Comparison of ENCODE assay signal across 21 cellular contexts in the genomic region with DNA sequence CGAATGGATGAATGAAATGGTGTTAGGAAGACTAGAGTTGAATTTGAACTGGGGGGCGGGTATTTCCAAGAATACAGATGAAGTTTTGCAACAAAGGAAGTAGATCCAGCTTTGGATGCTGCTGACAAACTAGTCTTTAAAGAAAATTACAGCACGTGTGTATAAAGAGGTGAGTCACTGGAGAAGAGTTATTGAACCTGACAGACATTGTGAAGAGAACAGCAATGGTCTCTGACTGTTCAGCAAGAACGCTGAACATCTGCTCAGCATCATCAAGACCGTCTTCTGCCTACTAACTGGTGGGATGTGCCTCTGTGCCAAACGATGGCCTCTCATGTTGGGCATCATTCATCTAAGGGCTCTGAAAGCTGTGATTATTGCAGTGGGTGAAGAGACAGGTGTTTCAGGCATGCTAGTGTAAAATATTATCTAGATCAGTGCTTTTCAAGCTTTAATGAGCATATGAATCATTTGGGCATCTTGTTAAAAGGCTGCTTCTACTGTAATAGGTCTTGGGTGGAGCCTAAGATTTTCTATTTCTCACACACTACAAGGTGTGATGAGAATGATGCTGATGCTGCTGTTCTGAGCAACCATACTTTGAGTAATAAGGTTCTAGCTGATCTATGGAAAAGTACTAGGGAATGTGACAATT.
DNase-seq lines count a peak whose midpoint lies in the region; ATAC-seq and TF ChIP-seq lines count a peak whose summit lies in the region.
"Had no signal": no experiment of that assay in that cellular context is flagged by ENCODE, and none has a peak within 500 bp of the region (broad histone marks: within the 10 kb centered on the region; RNA-seq: fewer than 3 reads in every experiment).

No MANE protein-coding gene starts in this region.

- DNase-seq in GM04503 (ENCODE audit: low read depth) (peak; percentile 52), SK-N-SH (no peak), fibroblast of pulmonary artery (ENCODE audit: low read depth) (peak; percentile 33), activated gamma-delta T cell (lab: John Stamatoyannopoulos, UW) (no peak), caudate nucleus (lab: John Stamatoyannopoulos, UW) (no peak)
- DNase-seq: activated CD4-positive, alpha-beta T cell treated with anti-CD3 and anti-CD28 coated beads for 48 hours; activated naive CD4-positive, alpha-beta T cell; body of pancreas; GDM1; H7; Kasumi-1; naive thymus-derived CD8-positive, alpha-beta T cell; NCI-H1694 treated with DMSO at 0.1 percent for 48 hours; NCI-H446; stimulated activated CD4-positive, alpha-beta T cell treated with anti-CD3 and anti-CD28 coated beads, Interleukin-4, amount 100 ng/mL, for 1 hour; T1000 had no signal

- H4K20me1 ChIP-seq in SK-N-SH (ENCODE audit: insufficient read depth): no peaks in the 10 kb centered on the region

- no peaks in the 10 kb centered on the region for H3K9me2 ChIP-seq in SK-N-SH

- CTCF ChIA-PET in SK-N-SH (lab: Yijun Ruan, JAX): interaction anchor here (1.3 kb wide), 1 partner anchor 235 kb away, joined by 5 read pairs; no protein-coding TSS in a partner anchor

- H2AFZ ChIP-seq in ACC112 (ENCODE audit: low read length, unreplicated experiment) (peak overlapping the region; percentile 33), SK-N-SH (ENCODE audit: low read depth) (no peak overlapping the region)
- H2AFZ ChIP-seq: parathyroid adenoma had no signal

- POLR2A ChIA-PET in SK-N-SH (lab: Yijun Ruan, JAX): no interaction called here

- H3K27me3 ChIP-seq in ACC112 (ENCODE audit: insufficient read depth, low read length): no peaks in the 10 kb centered on the region
- no peaks in the 10 kb centered on the region for H3K27me3 ChIP-seq in SK-N-SH (ENCODE audit: insufficient read depth)
- H3K27me3 ChIP-seq: body of pancreas, SJSA1 had no signal

- no peak for TF ChIP-seq CTCF in SK-N-SH (IDR thresholded peaks at IDR 0.05)
- no peak for TF ChIP-seq CTCF in fibroblast of pulmonary artery (IDR thresholded peaks at IDR 0.05; ENCODE audit: low read length, missing control alignments)

- H3K27ac ChIP-seq in ACC112 (ENCODE audit: low read depth, low read length) (no peak overlapping the region), SK-N-SH (ENCODE audit: low read depth in 2 of 2, low read length in 1 of 2) (peak overlapping the region; percentile 69 to 98), caudate nucleus (ENCODE audit: low read depth, low read length) (no peak overlapping the region)
- H3K27ac ChIP-seq: body of pancreas, parathyroid adenoma, SJSA1 had no signal

- TF ChIP-seq EP300 in SK-N-SH (IDR thresholded peaks at IDR 0.05; ENCODE audit: borderline replicate concordance in 1 of 2, low read depth in 1 of 2, low read length in 1 of 2): peak; percentile 70 to 95

- ATAC-seq in GM19452 (IDR thresholded peaks at IDR 0.05; ENCODE audit: unreplicated experiment) (no peak), GM21619 (IDR thresholded peaks at IDR 0.05; ENCODE audit: unreplicated experiment) (no peak)
- ATAC-seq: body of pancreas; naive thymus-derived CD8-positive, alpha-beta T cell had no signal

- no peak overlapping the region; the same call in 1 of the 2 replicates for H3K4me2 ChIP-seq in SK-N-SH

- no peaks in the 10 kb centered on the region for H3K79me2 ChIP-seq in ACC112 (ENCODE audit: control insufficient read depth, insufficient read depth, low read length, unreplicated experiment)
- no peaks in the 10 kb centered on the region for H3K79me2 ChIP-seq in SK-N-SH (ENCODE audit: insufficient read depth)
- H3K79me2 ChIP-seq: parathyroid adenoma had no signal

- H3K9me3 ChIP-seq in SK-N-SH: no peaks in the 10 kb centered on the region
- H3K9me3 ChIP-seq: body of pancreas, SJSA1 had no signal

- H3K36me3 ChIP-seq in ACC112 (ENCODE audit: insufficient read depth, low read length) (0 out of 2 replicates have a peak, but pooled peaks cover 3% of the 10 kb centered on the region), SK-N-SH (replicated peaks in 1 of 2; ENCODE audit: control insufficient read depth in 1 of 2, insufficient read depth in 2 of 2, low read length in 1 of 2) (no peaks in the 10 kb centered on the region)
- H3K36me3 ChIP-seq: SJSA1 had no signal

- H3K4me3 ChIP-seq in ACC112 (ENCODE audit: low read depth, low read length): no peak overlapping the region
- H3K4me3 ChIP-seq in SK-N-SH (ENCODE audit: low read depth in 2 of 2, low read length in 1 of 2): no peak overlapping the region
- H3K4me3 ChIP-seq in fibroblast of pulmonary artery (replicated peaks; ENCODE audit: low read depth, low read length): no peak overlapping the region
- H3K4me3 ChIP-seq: body of pancreas, SJSA1 had no signal

- no peak overlapping the region; the same call in 1 of the 2 replicates for H3K9ac ChIP-seq in SK-N-SH
- H3K9ac ChIP-seq: parathyroid adenoma had no signal

- 18% methylated on average over 6 of the region's 6 CpGs for WGBS in SK-N-SH (ENCODE audit: low lambda C conversion rate)

- H3K4me1 ChIP-seq in ACC112 (ENCODE audit: control insufficient read depth, insufficient read depth, low read length, unreplicated experiment) (peaks cover 80% of the 10 kb centered on the region), SK-N-SH (ENCODE audit: control insufficient read depth in 1 of 2, insufficient read depth in 2 of 2, low read depth in 1 of 2, low read length in 1 of 2) (peaks cover 11 to 39% of the 10 kb centered on the region in 2 experiments)
- H3K4me1 ChIP-seq: parathyroid adenoma had no signal

- TF ChIP-seq RAD21 in SK-N-SH (IDR thresholded peaks at IDR 0.05; ENCODE audit: low read length): no peak; the same call in 1 of the 2 replicates

- H3F3A ChIP-seq in SK-N-SH (replicated peaks; ENCODE audit: insufficient read depth): peaks cover 53% of the 10 kb centered on the region

TF ChIP-seq in SK-N-SH, 30 proteins besides CTCF, POLR2A, EP300 and RAD21 (continues in another document):
- no peak for TF ChIP-seq RCOR1 (IDR thresholded peaks at IDR 0.05; ENCODE audit: low read length)
- TF ChIP-seq, protein P1, sequence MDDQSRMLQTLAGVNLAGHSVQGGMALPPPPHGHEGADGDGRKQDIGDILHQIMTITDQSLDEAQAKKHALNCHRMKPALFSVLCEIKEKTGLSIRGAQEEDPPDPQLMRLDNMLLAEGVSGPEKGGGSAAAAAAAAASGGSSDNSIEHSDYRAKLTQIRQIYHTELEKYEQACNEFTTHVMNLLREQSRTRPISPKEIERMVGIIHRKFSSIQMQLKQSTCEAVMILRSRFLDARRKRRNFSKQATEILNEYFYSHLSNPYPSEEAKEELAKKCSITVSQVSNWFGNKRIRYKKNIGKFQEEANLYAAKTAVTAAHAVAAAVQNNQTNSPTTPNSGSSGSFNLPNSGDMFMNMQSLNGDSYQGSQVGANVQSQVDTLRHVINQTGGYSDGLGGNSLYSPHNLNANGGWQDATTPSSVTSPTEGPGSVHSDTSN (IDR thresholded peaks at IDR 0.05): peak; percentile 98
- TF ChIP-seq GABPA (IDR thresholded peaks at IDR 0.05; ENCODE audit: low read depth): peak; percentile 24; the same call in 1 of the 2 replicates
- no peak for TF ChIP-seq RFX5 (IDR thresholded peaks at IDR 0.05; ENCODE audit: low read length)
- no peak for TF ChIP-seq CHD2 (IDR thresholded peaks at IDR 0.05; ENCODE audit: low read length, partially characterized antibody)
- TF ChIP-seq FOSL2 (IDR thresholded peaks at IDR 0.05; ENCODE audit: borderline replicate concordance, low read depth): peak; percentile 86; the same call in 1 of the 2 replicates
- peak; percentile 42; the same call in 1 of the 2 replicates for TF ChIP-seq ELF1 (IDR thresholded peaks at IDR 0.05)
- TF ChIP-seq TCF12 (IDR thresholded peaks at IDR 0.05): peak; percentile 98
- TF ChIP-seq POLR2AphosphoS5 (IDR thresholded peaks at IDR 0.05; ENCODE audit: low read depth, low read length): peak; percentile 90
- peak; percentile 87 for TF ChIP-seq SIN3A (IDR thresholded peaks at IDR 0.05; ENCODE audit: borderline replicate concordance, low read depth, low read length)
- TF ChIP-seq RXRA (IDR thresholded peaks at IDR 0.05; ENCODE audit: borderline replicate concordance, low read depth): peak; percentile 73; the same call in 1 of the 2 replicates
- TF ChIP-seq, protein P2, sequence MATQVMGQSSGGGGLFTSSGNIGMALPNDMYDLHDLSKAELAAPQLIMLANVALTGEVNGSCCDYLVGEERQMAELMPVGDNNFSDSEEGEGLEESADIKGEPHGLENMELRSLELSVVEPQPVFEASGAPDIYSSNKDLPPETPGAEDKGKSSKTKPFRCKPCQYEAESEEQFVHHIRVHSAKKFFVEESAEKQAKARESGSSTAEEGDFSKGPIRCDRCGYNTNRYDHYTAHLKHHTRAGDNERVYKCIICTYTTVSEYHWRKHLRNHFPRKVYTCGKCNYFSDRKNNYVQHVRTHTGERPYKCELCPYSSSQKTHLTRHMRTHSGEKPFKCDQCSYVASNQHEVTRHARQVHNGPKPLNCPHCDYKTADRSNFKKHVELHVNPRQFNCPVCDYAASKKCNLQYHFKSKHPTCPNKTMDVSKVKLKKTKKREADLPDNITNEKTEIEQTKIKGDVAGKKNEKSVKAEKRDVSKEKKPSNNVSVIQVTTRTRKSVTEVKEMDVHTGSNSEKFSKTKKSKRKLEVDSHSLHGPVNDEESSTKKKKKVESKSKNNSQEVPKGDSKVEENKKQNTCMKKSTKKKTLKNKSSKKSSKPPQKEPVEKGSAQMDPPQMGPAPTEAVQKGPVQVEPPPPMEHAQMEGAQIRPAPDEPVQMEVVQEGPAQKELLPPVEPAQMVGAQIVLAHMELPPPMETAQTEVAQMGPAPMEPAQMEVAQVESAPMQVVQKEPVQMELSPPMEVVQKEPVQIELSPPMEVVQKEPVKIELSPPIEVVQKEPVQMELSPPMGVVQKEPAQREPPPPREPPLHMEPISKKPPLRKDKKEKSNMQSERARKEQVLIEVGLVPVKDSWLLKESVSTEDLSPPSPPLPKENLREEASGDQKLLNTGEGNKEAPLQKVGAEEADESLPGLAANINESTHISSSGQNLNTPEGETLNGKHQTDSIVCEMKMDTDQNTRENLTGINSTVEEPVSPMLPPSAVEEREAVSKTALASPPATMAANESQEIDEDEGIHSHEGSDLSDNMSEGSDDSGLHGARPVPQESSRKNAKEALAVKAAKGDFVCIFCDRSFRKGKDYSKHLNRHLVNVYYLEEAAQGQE (IDR thresholded peaks at IDR 0.05; ENCODE audit: low read depth, low read length): 0 out of 2 replicates have a peak, but pooled peaks have one; percentile 57
- peak; percentile 96 for TF ChIP-seq JUND (IDR thresholded peaks at IDR 0.05)
- peak; percentile 76; the same call in 1 of the 2 replicates for TF ChIP-seq TEAD4 (IDR thresholded peaks at IDR 0.05; ENCODE audit: borderline replicate concordance, insufficient read depth)
- peak; percentile 25; the same call in 1 of the 2 replicates for TF ChIP-seq TAF1 (IDR thresholded peaks at IDR 0.05; ENCODE audit: borderline replicate concordance, low read depth, low read length)
- peak; percentile 77 for TF ChIP-seq FOXM1 (IDR thresholded peaks at IDR 0.05; ENCODE audit: low read depth)
- peak; percentile 4; the same call in 1 of the 2 replicates for TF ChIP-seq SMC3 (IDR thresholded peaks at IDR 0.05; ENCODE audit: low read depth, low read length)

Comparison
In these comparisons a context has a peak if more than half of its experiments do, and no peak if none do; other contexts are left out.
1. H3K27ac ChIP-seq: peak in SK-N-SH (2 of 2); none in ACC112 (single experiment) and caudate nucleus (single experiment).
2. DNase-seq: peak in GM04503 (single experiment) and fibroblast of pulmonary artery (single experiment); none in SK-N-SH (single experiment), activated gamma-delta T cell (single experiment) and caudate nucleus (0 of 61).